ENCODE assay signal across 7 cellular contexts in genomic region chr6:149082320-149082719, GRCh38.
DNase-seq lines count a peak whose midpoint lies in the region; ATAC-seq and FAIRE-seq lines count a peak whose summit lies in the region.

No MANE protein-coding gene starts in this region.

- peak; percentile 74 for ATAC-seq in HG03103 (IDR thresholded peaks at IDR 0.05; ENCODE audit: low read depth, unreplicated experiment)

- DNase-seq in GM18507 (ENCODE audit: extremely low spot score, insufficient read length, low read depth) (peak; percentile 51), NCI-H446 treated with DMSO at 0.1 percent for 48 hours (lab: John Stamatoyannopoulos, UW) (peak; percentile 7), cerebellar cortex (ENCODE audit: low spot score) (peak; percentile 58), kidney tubule cell (ENCODE audit: low spot score) (peak; percentile 78)
- peak; percentile 78 for DNase-seq in activated CD4-positive, CD25-positive, alpha-beta regulatory T cell treated with anti-CD3 and anti-CD28 coated beads, Interleukin-2, amount 50 U/mL, for 72 hours
- DNase-seq in stimulated activated CD4-positive, alpha-beta T cell treated with anti-CD3 and anti-CD28 coated beads, Interleukin-4, amount 100 ng/mL, for 48 hours (ENCODE audit: low read depth in 2 of 2), result peak; percentile 76 to 81

- FAIRE-seq in GM18507 (lab: Jason Lieb, UNC), result peak; percentile 92

Comparison
In these comparisons a context has a peak if more than half of its experiments do, and no peak if none do; other contexts are left out.
1. Peak in every context shown above with its lines: DNase-seq and ATAC-seq.
2. DNase-seq: peak in every context shown above with its lines; median percentile 78 in stimulated activated CD4-positive, alpha-beta T cell treated with anti-CD3 and anti-CD28 coated beads, Interleukin-4, amount 100 ng/mL, for 48 hours; 78 in activated CD4-positive, CD25-positive, alpha-beta regulatory T cell treated with anti-CD3 and anti-CD28 coated beads, Interleukin-2, amount 50 U/mL, for 72 hours; 78 in kidney tubule cell; 58 in cerebellar cortex; 51 in GM18507; 7 in NCI-H446 treated with DMSO at 0.1 percent for 48 hours.